Comparison of ENCODE assay signal across 10 cellular contexts in genomic region chr2:201806442-201806841, GRCh38. TPM values are rescaled to one million over a fixed set of nuclear protein-coding genes. Genes with fewer than 3 reads are reported as not detected.
DNase-seq lines count a peak whose midpoint lies in the region; ATAC-seq, FAIRE-seq and TF ChIP-seq lines count a peak whose summit lies in the region.
"Had no signal": no experiment of that assay in that cellular context is flagged by ENCODE, and none has a peak within 500 bp of the region (broad histone marks: within the 10 kb centered on the region; RNA-seq: fewer than 3 reads in every experiment).

CDK15 (plus strand) TSS chr2:201806537; CDS start chr2:201806665, 128 bp downstream.

- H3K4me1 ChIP-seq in HepG2 (ENCODE audit: insufficient read depth, low read length), result no peaks in the 10 kb centered on the region

- no peak within 1 kb of the TSS for H3K4me3 ChIP-seq in epithelial cell of esophagus (ENCODE audit: low read length)
- no peak within 1 kb of the TSS for H3K4me3 ChIP-seq in HepG2 (replicated peaks in 1 of 3; ENCODE audit: insufficient read depth in 1 of 3, low read depth in 2 of 3, low read length in 3 of 3)

- H3K27ac ChIP-seq in HepG2 (ENCODE audit: extremely low read length, insufficient read depth, low read length), result no peak within 1 kb of the TSS

- H3K4me2 ChIP-seq in HepG2 (ENCODE audit: low read depth, low read length), result no peak within 1 kb of the TSS

- peaks cover 2% of the 10 kb centered on the region for H3K27me3 Mint-ChIP-seq in nephron progenitor cell (ENCODE audit: low read depth, poor library complexity)

- H3K9me3 ChIP-seq in HepG2 (ENCODE audit: low read length), result no peaks in the 10 kb centered on the region

- WGBS in HepG2 (ENCODE audit: low lambda C conversion rate), result 19% methylated on average over 6 of the region's 6 CpGs

- no peak for ATAC-seq in HepG2
- ATAC-seq in GM21526 (IDR thresholded peaks at IDR 0.05; ENCODE audit: low FRiP score, unreplicated experiment), result no peak
- no peak for ATAC-seq in GM18867 (IDR thresholded peaks at IDR 0.05; ENCODE audit: unreplicated experiment)

- no peak for TF ChIP-seq RAD21 in HepG2 (CRISPR knock-in tag; IDR thresholded peaks at IDR 0.05)

- POLR2A ChIA-PET in HepG2 (lab: Yijun Ruan, JAX), result no interaction called here

- CTCF ChIA-PET in HepG2 (lab: Yijun Ruan, JAX; ENCODE audit: low intra/inter-chr PET ratio, low total read pairs), result no interaction called here

- H3K36me3 ChIP-seq in HepG2 (replicated peaks in 1 of 2; ENCODE audit: control insufficient read depth in 1 of 2, insufficient read depth in 2 of 2, low read length in 2 of 2), result no peaks in the 10 kb centered on the region

- peaks cover 57% of the 10 kb centered on the region for H3K4me1 Mint-ChIP-seq in nephron progenitor cell

- H3K9ac ChIP-seq in HepG2 (ENCODE audit: insufficient read depth, low read depth, low read length), result no peak within 1 kb of the TSS

- no peak within 1 kb of the TSS for H2AFZ ChIP-seq in HepG2 (ENCODE audit: low read length)

- no peak for TF ChIP-seq CTCF in epithelial cell of esophagus (IDR thresholded peaks at IDR 0.05; ENCODE audit: insufficient read depth, low read depth, low read length, missing control alignments)
- TF ChIP-seq CTCF in nephron progenitor cell (IDR thresholded peaks at IDR 0.05), result no peak
- no peak for TF ChIP-seq CTCF in HepG2 (CRISPR knock-in tag; IDR thresholded peaks at IDR 0.05)

- H4K20me1 ChIP-seq in HepG2 (ENCODE audit: insufficient read depth, low read length), result no peaks in the 10 kb centered on the region

- peak within 1 kb of the TSS; percentile 69 for H3K4me3 Mint-ChIP-seq in nephron progenitor cell
- H3K4me3 Mint-ChIP-seq: activated naive CD4-positive, alpha-beta T cell treated with anti-CD3 and anti-CD28 coated beads for 36 hours had no signal

- peaks cover 6% of the 10 kb centered on the region for H3K36me3 Mint-ChIP-seq in nephron progenitor cell (ENCODE audit: low read depth)

- peak within 1 kb of the TSS; percentile 94 for H3K27ac Mint-ChIP-seq in nephron progenitor cell
- H3K27ac Mint-ChIP-seq: activated naive CD4-positive, alpha-beta T cell treated with anti-CD3 and anti-CD28 coated beads for 36 hours had no signal

- H3K79me2 ChIP-seq in HepG2 (ENCODE audit: insufficient read depth, low read length), result no peaks in the 10 kb centered on the region

- peaks cover 12% of the 10 kb centered on the region for H3K9me3 Mint-ChIP-seq in nephron progenitor cell
- H3K9me3 Mint-ChIP-seq: activated naive CD4-positive, alpha-beta T cell treated with anti-CD3 and anti-CD28 coated beads for 36 hours had no signal

- BruUV-seq in HepG2 (replicated peaks; lab: Mats Ljungman, UMichigan), result no TSS peak

- FAIRE-seq in HepG2 (lab: Jason Lieb, UNC), result no peak

- DNase-seq in AG08395 (ENCODE audit: low spot score) (peak; percentile 36), NCI-H2227 treated with DMSO at 0.1 percent for 48 hours (lab: John Stamatoyannopoulos, UW) (peak; percentile 39), epithelial cell of esophagus (ENCODE audit: low read depth) (peak; percentile 33), nephron progenitor cell (no peak), mesenteric fat pad (ENCODE audit: low spot score) (no peak), HepG2 (ENCODE audit: low spot score) (no peak)
- DNase-seq: activated naive CD4-positive, alpha-beta T cell treated with anti-CD3 and anti-CD28 coated beads for 36 hours; NCI-H524 treated with DMSO at 0.1 percent for 48 hours had no signal

- TF ChIP-seq EP300 in HepG2 (IDR thresholded peaks at IDR 0.05; ENCODE audit: low read depth in 2 of 2, low read length in 2 of 2) (no peak), HepG2 (CRISPR knock-in tag; IDR thresholded peaks at IDR 0.05; ENCODE audit: borderline replicate concordance) (no peak)

- TF ChIP-seq POLR2A in HepG2 (IDR thresholded peaks at IDR 0.05; ENCODE audit: insufficient read depth in 1 of 2, low read depth in 2 of 2, low read length in 2 of 2), result no peak

- in situ Hi-C loops in HepG2 (cut with HindIII; ENCODE audit: extremely low pct_ligation_motif_present, low pct_unique_long_range_greater_than_20kb), result no loop called here

- H3K27me3 ChIP-seq in HepG2 (ENCODE audit: control insufficient read depth in 1 of 2, insufficient read depth in 2 of 2, low read length in 2 of 2), result peaks cover 1 to 19% of the 10 kb centered on the region in 2 experiments; a peak in 3 of 5 replicates

- intact Hi-C loops in HepG2 (cut with micrococcal nuclease; ENCODE audit: unreplicated experiment), result no loop called here

TF ChIP-seq in HepG2, 621 proteins besides CTCF, POLR2A, EP300 and RAD21:
- TF ChIP-seq ATF1 (CRISPR knock-in tag; IDR thresholded peaks at IDR 0.05), result no peak
- TF ChIP-seq SP2 (CRISPR knock-in tag; IDR thresholded peaks at IDR 0.05), result no peak
- TF ChIP-seq, protein P1, sequence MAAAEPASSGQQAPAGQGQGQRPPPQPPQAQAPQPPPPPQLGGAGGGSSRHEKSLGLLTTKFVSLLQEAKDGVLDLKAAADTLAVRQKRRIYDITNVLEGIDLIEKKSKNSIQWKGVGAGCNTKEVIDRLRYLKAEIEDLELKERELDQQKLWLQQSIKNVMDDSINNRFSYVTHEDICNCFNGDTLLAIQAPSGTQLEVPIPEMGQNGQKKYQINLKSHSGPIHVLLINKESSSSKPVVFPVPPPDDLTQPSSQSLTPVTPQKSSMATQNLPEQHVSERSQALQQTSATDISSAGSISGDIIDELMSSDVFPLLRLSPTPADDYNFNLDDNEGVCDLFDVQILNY (CRISPR knock-in tag; conservative IDR thresholded peaks at IDR 0.05), result no peak
- no peak for TF ChIP-seq ONECUT2 (CRISPR knock-in tag; IDR thresholded peaks at IDR 0.05)
- TF ChIP-seq, protein P2, sequence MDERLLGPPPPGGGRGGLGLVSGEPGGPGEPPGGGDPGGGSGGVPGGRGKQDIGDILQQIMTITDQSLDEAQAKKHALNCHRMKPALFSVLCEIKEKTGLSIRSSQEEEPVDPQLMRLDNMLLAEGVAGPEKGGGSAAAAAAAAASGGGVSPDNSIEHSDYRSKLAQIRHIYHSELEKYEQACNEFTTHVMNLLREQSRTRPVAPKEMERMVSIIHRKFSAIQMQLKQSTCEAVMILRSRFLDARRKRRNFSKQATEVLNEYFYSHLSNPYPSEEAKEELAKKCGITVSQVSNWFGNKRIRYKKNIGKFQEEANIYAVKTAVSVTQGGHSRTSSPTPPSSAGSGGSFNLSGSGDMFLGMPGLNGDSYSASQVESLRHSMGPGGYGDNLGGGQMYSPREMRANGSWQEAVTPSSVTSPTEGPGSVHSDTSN (CRISPR knock-in tag; IDR thresholded peaks at IDR 0.05), result no peak
- no peak for TF ChIP-seq ZNF619 (CRISPR knock-in tag; IDR thresholded peaks at IDR 0.05)
- no peak for TF ChIP-seq HHEX (CRISPR knock-in tag; IDR thresholded peaks at IDR 0.05)
- TF ChIP-seq ZNF589 (CRISPR knock-in tag; conservative IDR thresholded peaks at IDR 0.05), result no peak
- no peak for TF ChIP-seq HNF1B (CRISPR knock-in tag; IDR thresholded peaks at IDR 0.05)
- no peak for TF ChIP-seq KDM2A (CRISPR knock-in tag; IDR thresholded peaks at IDR 0.05; ENCODE audit: borderline replicate concordance, low read depth)

RNA-seq across cellular contexts. Expression of gene CDK15, which starts in this region (rescaled TPM):
- total RNA-seq in mesenteric fat pad (1.9 TPM), HepG2 (2016; rRNA removed; fragmentation: Illumina TruSeq; extraction: Trizol) (not detected in 2 replicates)
- total RNA-seq in HepG2 (2016; cell fraction: cytosol; rRNA removed; fragmentation: Illumina TruSeq; extraction: Trizol; ENCODE audit: low read depth), result not detected in 2 replicates
- not detected in 2 replicates for total RNA-seq in HepG2 (2016; cell fraction: insoluble cytoplasmic fraction; rRNA removed; fragmentation: Illumina TruSeq; extraction: Trizol)
- total RNA-seq in HepG2 (2016; cell fraction: membrane; rRNA removed; fragmentation: Illumina TruSeq; extraction: Trizol), result not detected in 2 replicates
- not detected in 2 replicates for total RNA-seq in HepG2 (2016; cell fraction: nucleus; rRNA removed; fragmentation: Illumina TruSeq; extraction: Trizol)
- not detected in 2 replicates for polyA plus RNA-seq in HepG2 (2011; rRNA removed)
- not detected in 2 replicates for polyA plus RNA-seq in HepG2 (2011; cell fraction: cytosol; rRNA removed)
- polyA plus RNA-seq in HepG2 (2011; cell fraction: nucleus; rRNA removed), result not detected in 2 replicates
- not detected in 2 replicates for polyA plus RNA-seq in HepG2 (2012)
- not detected in 2 replicates for polyA plus RNA-seq in HepG2 (2016; cell fraction: cytosol; fragmentation: Illumina TruSeq; extraction: Trizol; ENCODE audit: low read depth)
- polyA plus RNA-seq in HepG2 (2016; cell fraction: insoluble cytoplasmic fraction; fragmentation: Illumina TruSeq; extraction: Trizol; ENCODE audit: low read depth), result not detected in 2 replicates
- polyA plus RNA-seq in HepG2 (2016; cell fraction: membrane; fragmentation: Illumina TruSeq; extraction: Trizol; ENCODE audit: low read depth), result not detected in 2 replicates
- not detected in 2 replicates for polyA plus RNA-seq in HepG2 (2016; cell fraction: nucleus; fragmentation: Illumina TruSeq; extraction: Trizol; ENCODE audit: insufficient read depth, low read depth)
- not detected in 2 replicates for polyA minus RNA-seq in HepG2 (2011; rRNA and poly(A)+ RNA removed; ENCODE audit: low replicate concordance)
- not detected in 2 replicates for polyA minus RNA-seq in HepG2 (2011; cell fraction: cytosol; rRNA and poly(A)+ RNA removed)
- not detected in 2 replicates for polyA minus RNA-seq in HepG2 (2011; cell fraction: nucleus; rRNA and poly(A)+ RNA removed)
- total RNA-seq: activated naive CD4-positive, alpha-beta T cell treated with anti-CD3 and anti-CD28 coated beads for 36 hours had no signal

Comparison
In these comparisons a context has a peak if more than half of its experiments do, and no peak if none do; other contexts are left out.
1. DNase-seq: peak in AG08395 (single experiment), NCI-H2227 treated with DMSO at 0.1 percent for 48 hours (single experiment) and epithelial cell of esophagus (single experiment); none in nephron progenitor cell (single experiment), mesenteric fat pad (single experiment) and HepG2 (single experiment).